Comparison of ENCODE assay signal across 8 cellular contexts in the genomic region with DNA sequence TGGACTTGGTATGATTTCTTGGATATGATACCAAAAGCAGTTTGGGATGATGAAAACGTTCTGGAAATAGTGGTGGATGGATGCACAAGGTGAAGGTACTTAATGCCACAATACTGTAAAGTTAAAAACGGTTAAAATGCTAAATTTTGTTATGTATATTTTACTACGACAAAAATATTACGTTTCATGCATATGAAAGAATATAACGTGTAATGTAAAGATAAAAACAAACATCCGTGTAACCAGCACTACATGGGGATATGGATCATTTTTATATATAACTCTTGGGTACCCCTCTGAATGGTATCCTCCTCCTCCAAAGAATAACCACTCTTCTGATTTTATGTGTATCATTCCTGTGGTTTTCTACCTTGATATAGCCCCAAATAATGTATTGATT. TPM values are rescaled to one million over a fixed set of nuclear protein-coding genes. Genes with fewer than 3 reads are reported as not detected.
DNase-seq lines count a peak whose midpoint lies in the region; ATAC-seq, FAIRE-seq and TF ChIP-seq lines count a peak whose summit lies in the region.

No MANE protein-coding gene starts in this region.

- H3K27me3 Mint-ChIP-seq in neural progenitor cell (ENCODE audit: insufficient read depth, low read depth), result peaks cover 7% of the 10 kb centered on the region

- H3K9ac ChIP-seq in DND-41 (ENCODE audit: low read depth, low read length) (peak overlapping the region; percentile 54), duodenal mucosa (ENCODE audit: low read depth in 1 of 2, low read length in 2 of 2) (peak overlapping the region; percentile 59 to 81), neural progenitor cell (no peak overlapping the region)

- peak overlapping the region; percentile 18 to 99; a peak in 3 of 4 replicates for H3K4me3 ChIP-seq in DND-41 (ENCODE audit: low read depth in 1 of 2, low read length in 2 of 2)
- peak overlapping the region; percentile 79 to 80 for H3K4me3 ChIP-seq in duodenal mucosa (ENCODE audit: low read depth in 1 of 2, low read length in 2 of 2)
- H3K4me3 ChIP-seq in neural progenitor cell, result peak overlapping the region; percentile 32

- H3K27me3 ChIP-seq in DND-41 (ENCODE audit: insufficient read depth, low read length, poor library complexity) (no peaks in the 10 kb centered on the region), duodenal mucosa (ENCODE audit: control insufficient read depth in 1 of 2, insufficient read depth in 2 of 2, low read length in 2 of 2) (no peaks in the 10 kb centered on the region), neural progenitor cell (no peaks in the 10 kb centered on the region)

- H3F3A ChIP-seq in neural progenitor cell (ENCODE audit: low read depth), result peaks cover 4% of the 10 kb centered on the region

- peaks cover 7% of the 10 kb centered on the region for H3K36me3 Mint-ChIP-seq in neural progenitor cell

- peaks cover 34% of the 10 kb centered on the region for H3K4me1 Mint-ChIP-seq in neural progenitor cell

- H3K4me3 Mint-ChIP-seq in neural progenitor cell, result peak overlapping the region; percentile 97

- peaks cover 30% of the 10 kb centered on the region for H4K20me1 ChIP-seq in DND-41 (ENCODE audit: insufficient read depth, low read length)
- H4K20me1 ChIP-seq in neural progenitor cell (ENCODE audit: low read depth), result peaks cover 33% of the 10 kb centered on the region

- TF ChIP-seq CTCF in DND-41 (IDR thresholded peaks at IDR 0.05; ENCODE audit: borderline replicate concordance, extremely low read depth, low read length, poor library complexity, severe bottlenecking), result no peak
- no peak for TF ChIP-seq CTCF in neural progenitor cell (IDR thresholded peaks at IDR 0.05)

- DNase-seq in DND-41 (no peak), NCI-H69 (lab: John Stamatoyannopoulos, UW) (peak; percentile 2), neural progenitor cell (ENCODE audit: low spot score) (no peak), GM12892 (ENCODE audit: insufficient read length) (no peak), SW480 (ENCODE audit: low spot score) (no peak), NCI-H748 (lab: John Stamatoyannopoulos, UW; ENCODE audit: unreplicated experiment) (no peak)

- H3K79me2 ChIP-seq in DND-41 (ENCODE audit: insufficient read depth, low read length) (peaks cover 41% of the 10 kb centered on the region), neural progenitor cell (ENCODE audit: low read depth) (peaks cover 41% of the 10 kb centered on the region)

- no peak for FAIRE-seq in GM12892 (lab: Jason Lieb, UNC)

- H3K9me3 ChIP-seq in DND-41 (ENCODE audit: insufficient read depth, low read length, severe bottlenecking) (no peaks in the 10 kb centered on the region), duodenal mucosa (ENCODE audit: control insufficient read depth in 1 of 2, low read length in 2 of 2) (no peaks in the 10 kb centered on the region), neural progenitor cell (ENCODE audit: low read depth) (no peaks in the 10 kb centered on the region)

- H3K4me2 ChIP-seq in DND-41 (ENCODE audit: insufficient read depth, low read length) (peak overlapping the region; percentile 74), neural progenitor cell (peak overlapping the region; percentile 64)

- H2AFZ ChIP-seq in DND-41 (ENCODE audit: low read depth, low read length), result peak overlapping the region; percentile 76
- H2AFZ ChIP-seq in neural progenitor cell (replicated peaks), result no peak overlapping the region

- H3K27ac ChIP-seq in DND-41 (ENCODE audit: low read length) (peak overlapping the region; percentile 64), duodenal mucosa (ENCODE audit: low read depth, low read length) (no peak overlapping the region), neural progenitor cell (no peak overlapping the region)

- ATAC-seq in DND-41 (ENCODE audit: insufficient read depth, low read depth), result no peak
- ATAC-seq in HG03039 (IDR thresholded peaks at IDR 0.05; ENCODE audit: unreplicated experiment), result no peak

- TF ChIP-seq POLR2A in GM12892 (IDR thresholded peaks at IDR 0.05; ENCODE audit: low read depth, low read length), result no peak

- H3K36me3 ChIP-seq in DND-41 (ENCODE audit: insufficient read depth, low read length) (peaks cover 28% of the 10 kb centered on the region), duodenal mucosa (ENCODE audit: control insufficient read depth in 1 of 2, insufficient read depth in 2 of 2, low read length in 2 of 2) (no peaks in the 10 kb centered on the region), neural progenitor cell (no peaks in the 10 kb centered on the region)

- no peak overlapping the region for H3K27ac Mint-ChIP-seq in neural progenitor cell

- H3K4me1 ChIP-seq in DND-41 (ENCODE audit: insufficient read depth, low read length), result peaks cover 43% of the 10 kb centered on the region
- peaks cover 0 to 13% of the 10 kb centered on the region in 2 donors for H3K4me1 ChIP-seq in duodenal mucosa (ENCODE audit: control insufficient read depth in 1 of 2, insufficient read depth in 2 of 2, low read length in 2 of 2)
- peaks cover 32% of the 10 kb centered on the region for H3K4me1 ChIP-seq in neural progenitor cell

- H3K9me3 Mint-ChIP-seq in neural progenitor cell, result no peaks in the 10 kb centered on the region

RNA-seq across cellular contexts. Expression of a gene that starts 0.9 kb away (rescaled TPM):
- total RNA-seq in neural progenitor cell (ENCODE audit: low replicate concordance), result 154 and 229 TPM in 2 replicates
- 31.7 TPM for polyA plus RNA-seq in GM12892 (2012; ENCODE audit: missing spikeins)
